In genomic region chr13:103130681-103131210, GRCh38 we compare ENCODE assay signal across 1 cellular context.
TF ChIP-seq lines count a peak whose summit lies in the region.

No MANE protein-coding gene starts in this region.

TF ChIP-seq in HepG2, 621 proteins besides CTCF, POLR2A, EP300 and RAD21 (continued from another document):
- TF ChIP-seq ZFP91 (CRISPR knock-in tag; IDR thresholded peaks at IDR 0.05; ENCODE audit: borderline replicate concordance) (no peak), HOMEZ (CRISPR knock-in tag; IDR thresholded peaks at IDR 0.05; ENCODE audit: low read depth) (no peak), SP4 (CRISPR knock-in tag; IDR thresholded peaks at IDR 0.05) (no peak), ZNF33A (CRISPR knock-in tag; IDR thresholded peaks at IDR 0.05; ENCODE audit: borderline replicate concordance) (no peak), ZSCAN31 (CRISPR knock-in tag; IDR thresholded peaks at IDR 0.05; ENCODE audit: low read depth) (no peak), ZNF646 (CRISPR knock-in tag; IDR thresholded peaks at IDR 0.05) (no peak), KLF15 (CRISPR knock-in tag; IDR thresholded peaks at IDR 0.05; ENCODE audit: borderline replicate concordance) (no peak)
